1 cellular context compared by ENCODE assay signal in genomic region chr7:138978541-138979184, GRCh38.
TF ChIP-seq lines count a peak whose summit lies in the region.

No MANE protein-coding gene starts in this region.

TF ChIP-seq in endothelial cell of umbilical vein, 7 proteins besides CTCF, POLR2A, EP300 and RAD21 (continued from another document):
- TF ChIP-seq MAX (IDR thresholded peaks at IDR 0.05; ENCODE audit: insufficient read depth, insufficient read length) = no peak
